Comparison of ENCODE assay signal across 12 cellular contexts in the genomic region with DNA sequence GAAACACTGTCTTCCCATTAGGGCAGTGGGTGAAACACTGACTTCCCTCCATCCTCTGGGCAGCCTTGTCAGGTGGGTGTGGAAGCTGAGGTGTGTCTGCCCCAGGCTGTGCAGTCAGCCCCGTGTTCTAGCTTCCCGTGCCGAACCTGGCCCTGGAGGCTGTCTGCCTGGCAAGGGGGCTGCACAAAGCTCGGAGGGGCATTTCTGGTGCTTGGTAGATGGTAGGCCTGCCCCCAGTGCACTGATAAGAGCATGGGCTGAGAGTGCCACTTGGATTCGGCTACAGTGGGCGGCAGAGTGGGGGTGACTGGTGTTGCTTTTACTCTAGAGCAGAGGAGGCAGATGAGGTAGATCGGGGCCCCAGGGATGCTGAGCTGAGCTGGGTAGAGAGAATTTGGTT. TPM values are rescaled to one million over a fixed set of nuclear protein-coding genes. Genes with fewer than 3 reads are reported as not detected.
A peak's percentile ranks its signal among the peaks of the same experiment; 100 is the strongest.
DNase-seq lines count a peak whose midpoint lies in the region; ATAC-seq and TF ChIP-seq lines count a peak whose summit lies in the region.
"Had no signal": no experiment of that assay in that cellular context is flagged by ENCODE, and none has a peak within 500 bp of the region (broad histone marks: within the 10 kb centered on the region; RNA-seq: fewer than 3 reads in every experiment).

No MANE protein-coding gene starts in this region.

- H3K27ac Mint-ChIP-seq in activated naive CD4-positive, alpha-beta T cell treated with anti-CD3 and anti-CD28 coated beads for 36 hours, result peak overlapping the region; percentile 32
- no peak overlapping the region for H3K27ac Mint-ChIP-seq in activated naive CD4-positive, alpha-beta T cell treated with anti-CD3 and anti-CD28 coated beads, Interleukin-2, amount 10 ng/mL, durations not matched to agents 7 days and 5 days

- peak; percentile 16; the same call in 2 of the 3 replicates for ATAC-seq in RWPE2 (ENCODE audit: low read depth)
- ATAC-seq in foreskin keratinocyte, result peak; percentile 52
- no peak for ATAC-seq in GM19397 (IDR thresholded peaks at IDR 0.05; ENCODE audit: unreplicated experiment)
- ATAC-seq: left lung had no signal

- H3K9ac ChIP-seq in skeletal muscle tissue (ENCODE audit: low read depth in 1 of 3, low read length in 3 of 3), result peak overlapping the region in 1 of 3 donors; percentile 40

- no peaks in the 10 kb centered on the region for H3K27me3 Mint-ChIP-seq in activated naive CD4-positive, alpha-beta T cell treated with anti-CD3 and anti-CD28 coated beads for 36 hours (ENCODE audit: low read depth)
- no peaks in the 10 kb centered on the region for H3K27me3 Mint-ChIP-seq in activated naive CD4-positive, alpha-beta T cell treated with anti-CD3 and anti-CD28 coated beads, Interleukin-2, amount 10 ng/mL, durations not matched to agents 7 days and 5 days
- H3K27me3 Mint-ChIP-seq: activated naive CD8-positive, alpha-beta T cell treated with anti-CD3 and anti-CD28 coated beads, Interleukin-2, amount 10 ng/mL, durations not matched to agents 7 days and 5 days had no signal

- peaks cover 83% of the 10 kb centered on the region for H3K4me1 Mint-ChIP-seq in activated naive CD4-positive, alpha-beta T cell treated with anti-CD3 and anti-CD28 coated beads for 36 hours (ENCODE audit: low read depth)
- peaks cover 43% of the 10 kb centered on the region for H3K4me1 Mint-ChIP-seq in activated naive CD4-positive, alpha-beta T cell treated with anti-CD3 and anti-CD28 coated beads, Interleukin-2, amount 10 ng/mL, durations not matched to agents 7 days and 5 days

- H3K27me3 ChIP-seq in RWPE2 (ENCODE audit: insufficient read depth, poor library complexity, severe bottlenecking) (no peaks in the 10 kb centered on the region), foreskin keratinocyte (no peaks in the 10 kb centered on the region), skeletal muscle tissue (ENCODE audit: control insufficient read depth in 3 of 3, insufficient read depth in 3 of 3, low read length in 3 of 3) (no peaks in the 10 kb centered on the region)
- H3K27me3 ChIP-seq: left lung had no signal

- H3K27ac ChIP-seq in RWPE2 (ENCODE audit: poor library complexity, severe bottlenecking) (peak overlapping the region; percentile 69), foreskin keratinocyte (peak overlapping the region; percentile 100), skeletal muscle tissue (ENCODE audit: low read depth, low read length) (peak overlapping the region; percentile 23)
- H3K27ac ChIP-seq: left lung had no signal

- H3K9me3 ChIP-seq in RWPE2 (ENCODE audit: severe bottlenecking), result no peaks in the 10 kb centered on the region
- H3K9me3 ChIP-seq in skeletal muscle tissue (ENCODE audit: control insufficient read depth in 3 of 3, low read length in 3 of 3), result no peaks in the 10 kb centered on the region
- H3K9me3 ChIP-seq: left lung had no signal

- peaks cover 1% of the 10 kb centered on the region for H3K36me3 Mint-ChIP-seq in activated naive CD4-positive, alpha-beta T cell treated with anti-CD3 and anti-CD28 coated beads for 36 hours (ENCODE audit: low read depth)
- no peaks in the 10 kb centered on the region for H3K36me3 Mint-ChIP-seq in activated naive CD4-positive, alpha-beta T cell treated with anti-CD3 and anti-CD28 coated beads, Interleukin-2, amount 10 ng/mL, durations not matched to agents 7 days and 5 days
- H3K36me3 Mint-ChIP-seq: activated naive CD8-positive, alpha-beta T cell treated with anti-CD3 and anti-CD28 coated beads, Interleukin-2, amount 10 ng/mL, durations not matched to agents 7 days and 5 days had no signal

- H3K4me3 ChIP-seq in RWPE2 (ENCODE audit: severe bottlenecking) (no peak overlapping the region), skeletal muscle tissue (ENCODE audit: low read length in 3 of 3) (no peak overlapping the region)
- H3K4me3 ChIP-seq: left lung had no signal

- TF ChIP-seq CTCF in RWPE2 (IDR thresholded peaks at IDR 0.05; ENCODE audit: poor library complexity, severe bottlenecking), result no peak
- TF ChIP-seq CTCF in foreskin keratinocyte (conservative IDR thresholded peaks at IDR 0.05), result no peak

- H3K4me3 Mint-ChIP-seq in activated naive CD4-positive, alpha-beta T cell treated with anti-CD3 and anti-CD28 coated beads for 36 hours, result no peak overlapping the region
- H3K4me3 Mint-ChIP-seq in activated naive CD4-positive, alpha-beta T cell treated with anti-CD3 and anti-CD28 coated beads, Interleukin-2, amount 10 ng/mL, durations not matched to agents 7 days and 5 days, result no peak overlapping the region
- H3K4me3 Mint-ChIP-seq: activated naive CD8-positive, alpha-beta T cell treated with anti-CD3 and anti-CD28 coated beads, Interleukin-2, amount 10 ng/mL, durations not matched to agents 7 days and 5 days had no signal

- H3K4me1 ChIP-seq in RWPE2 (ENCODE audit: insufficient read depth, poor library complexity, severe bottlenecking) (peaks cover 63% of the 10 kb centered on the region), foreskin keratinocyte (peaks cover 37% of the 10 kb centered on the region), skeletal muscle tissue (ENCODE audit: control insufficient read depth in 3 of 3, insufficient read depth in 3 of 3, low read length in 3 of 3) (peaks cover 14 to 37% (median 29%) of the 10 kb centered on the region in 3 donors)

- H3K9me3 Mint-ChIP-seq in activated naive CD4-positive, alpha-beta T cell treated with anti-CD3 and anti-CD28 coated beads for 36 hours, result no peaks in the 10 kb centered on the region
- H3K9me3 Mint-ChIP-seq in activated naive CD4-positive, alpha-beta T cell treated with anti-CD3 and anti-CD28 coated beads, Interleukin-2, amount 10 ng/mL, durations not matched to agents 7 days and 5 days, result no peaks in the 10 kb centered on the region
- H3K9me3 Mint-ChIP-seq: activated naive CD8-positive, alpha-beta T cell treated with anti-CD3 and anti-CD28 coated beads, Interleukin-2, amount 10 ng/mL, durations not matched to agents 7 days and 5 days had no signal

- intact Hi-C loops in activated naive CD4-positive, alpha-beta T cell treated with anti-CD3 and anti-CD28 coated beads for 36 hours (cut with micrococcal nuclease), result loop anchor here (1.0 to 5.0 kb wide), 6 partner anchors 18 to 213 kb away; no protein-coding TSS in a partner anchor

- CTCF ChIA-PET in activated naive CD4-positive, alpha-beta T cell treated with anti-CD3 and anti-CD28 coated beads for 36 hours (lab: Charles Lee), result interaction anchor here (2.0 kb wide), 1 partner anchor 11 kb away, joined by 11 read pairs; no protein-coding TSS in a partner anchor
- CTCF ChIA-PET in activated naive CD4-positive, alpha-beta T cell treated with anti-CD3 and anti-CD28 coated beads, Interleukin-2, amount 10 ng/mL, durations not matched to agents 7 days and 5 days (lab: Charles Lee), result interaction anchor here (1.0 to 2.4 kb wide), 3 partner anchors 11 to 180 kb away, joined by 3 to 16 read pairs (median 3); no protein-coding TSS in a partner anchor

- no peak for DNase-seq in activated naive CD4-positive, alpha-beta T cell treated with anti-CD3 and anti-CD28 coated beads for 36 hours
- DNase-seq in activated naive CD4-positive, alpha-beta T cell treated with anti-CD3 and anti-CD28 coated beads, Interleukin-2, amount 10 ng/mL, durations not matched to agents 7 days and 5 days, result no peak
- DNase-seq in RWPE2 (ENCODE audit: low spot score), result no peak
- DNase-seq in foreskin keratinocyte, result no peak
- DNase-seq in NCI-H2107 treated with DMSO at 0.1 percent for 48 hours (lab: John Stamatoyannopoulos, UW; ENCODE audit: unreplicated experiment), result no peak
- DNase-seq in NCI-H1105 treated with DMSO at 0.1 percent for 48 hours (lab: John Stamatoyannopoulos, UW), result no peak
- DNase-seq: activated naive CD8-positive, alpha-beta T cell treated with anti-CD3 and anti-CD28 coated beads, Interleukin-2, amount 10 ng/mL, durations not matched to agents 7 days and 5 days; DMS53; left lung; occipital lobe had no signal

- peaks cover 10% of the 10 kb centered on the region; the same call in 1 of the 2 replicates for H3K36me3 ChIP-seq in RWPE2 (ENCODE audit: low read depth)
- no peaks in the 10 kb centered on the region for H3K36me3 ChIP-seq in skeletal muscle tissue (ENCODE audit: control insufficient read depth in 3 of 3, insufficient read depth in 3 of 3, low read length in 3 of 3)
- H3K36me3 ChIP-seq: left lung had no signal

RNA-seq across cellular contexts. Expression of a gene that starts 21.3 kb away (rescaled TPM):
- total RNA-seq in activated naive CD4-positive, alpha-beta T cell treated with anti-CD3 and anti-CD28 coated beads for 36 hours, result 10 to 100 TPM; 25.6 to 26.6 TPM
- total RNA-seq in foreskin keratinocyte (30.1 and 38.4 TPM in 2 replicates), skeletal muscle tissue (25.6 TPM)
- polyA plus RNA-seq in foreskin keratinocyte, result 4.8 and 5.0 TPM in 2 replicates

Comparison
In these comparisons a context has a peak if more than half of its experiments do, and no peak if none do; other contexts are left out.
1. H3K27ac ChIP-seq: peak in every context shown above with its lines; median percentile 100 in foreskin keratinocyte; 69 in RWPE2; 23 in skeletal muscle tissue.